ENCODE assay signal across 11 cellular contexts in the genomic region with DNA sequence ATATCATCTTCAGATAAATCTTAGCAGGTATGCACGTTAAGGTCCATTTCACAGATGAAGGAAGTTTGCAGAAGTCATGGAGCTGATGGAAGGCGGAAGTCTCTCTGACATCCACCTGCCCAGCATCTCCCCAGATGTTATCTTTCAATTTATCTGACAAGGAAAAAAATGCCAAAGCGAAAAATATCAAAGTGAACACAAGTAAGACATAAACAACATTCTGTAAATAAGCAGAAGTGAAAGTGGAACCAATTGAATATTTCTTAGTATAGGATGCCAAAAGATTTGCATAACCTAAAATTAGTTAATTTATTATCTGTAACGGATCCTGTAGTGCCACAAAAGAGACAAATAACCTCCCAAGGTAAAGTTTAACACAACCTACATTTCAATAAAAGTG.
DNase-seq lines count a peak whose midpoint lies in the region; ATAC-seq, FAIRE-seq and TF ChIP-seq lines count a peak whose summit lies in the region.
"Had no signal": no experiment of that assay in that cellular context is flagged by ENCODE, and none has a peak within 500 bp of the region (broad histone marks: within the 10 kb centered on the region; RNA-seq: fewer than 3 reads in every experiment).

No MANE protein-coding gene starts in this region.

- ATAC-seq in GM19324 (IDR thresholded peaks at IDR 0.05; ENCODE audit: low FRiP score, unreplicated experiment) (peak; percentile 94), HG02678 (IDR thresholded peaks at IDR 0.05; ENCODE audit: unreplicated experiment) (peak; percentile 96), HG03442 (IDR thresholded peaks at IDR 0.05; ENCODE audit: unreplicated experiment) (peak; percentile 97)

- no peaks in the 10 kb centered on the region for H3K4me1 Mint-ChIP-seq in activated CD4-positive, alpha-beta memory T cell treated with anti-CD3 and anti-CD28 coated beads for 36 hours (ENCODE audit: low read depth)

- TF ChIP-seq CTCF in GM10248 (IDR thresholded peaks at IDR 0.05; ENCODE audit: control extremely low read depth, extremely low read depth, low read depth, missing control alignments) = no peak

- POLR2A ChIA-PET in GM10248 (lab: Yijun Ruan, JAX) = no interaction called here
- POLR2A ChIA-PET in activated CD4-positive, alpha-beta memory T cell treated with anti-CD3 and anti-CD28 coated beads for 36 hours (lab: Charles Lee) = no interaction called here

- FAIRE-seq in urothelium cell line (lab: Jason Lieb, UNC) = no peak

- H3K27ac Mint-ChIP-seq in activated CD4-positive, alpha-beta memory T cell treated with anti-CD3 and anti-CD28 coated beads for 36 hours = no peak overlapping the region

- intact Hi-C loops in activated CD4-positive, alpha-beta memory T cell treated with anti-CD3 and anti-CD28 coated beads for 36 hours (cut with micrococcal nuclease) = no loop called here
- intact Hi-C loops in cardiac septum (cut with DNase I) = no loop called here

- H3K9me3 Mint-ChIP-seq in activated CD4-positive, alpha-beta memory T cell treated with anti-CD3 and anti-CD28 coated beads for 36 hours = no peaks in the 10 kb centered on the region

- CTCF ChIA-PET in GM10248 (lab: Yijun Ruan, JAX) = interaction anchor here (0.7 kb wide), 1 partner anchor 12 kb away, joined by 4 read pairs; no protein-coding TSS in a partner anchor
- CTCF ChIA-PET in activated CD4-positive, alpha-beta memory T cell treated with anti-CD3 and anti-CD28 coated beads for 36 hours (lab: Charles Lee) = no interaction called here

- no peaks in the 10 kb centered on the region for H3K36me3 Mint-ChIP-seq in activated CD4-positive, alpha-beta memory T cell treated with anti-CD3 and anti-CD28 coated beads for 36 hours

- H3K4me3 Mint-ChIP-seq in activated CD4-positive, alpha-beta memory T cell treated with anti-CD3 and anti-CD28 coated beads for 36 hours = no peak overlapping the region

- no peaks in the 10 kb centered on the region for H3K27me3 Mint-ChIP-seq in activated CD4-positive, alpha-beta memory T cell treated with anti-CD3 and anti-CD28 coated beads for 36 hours

- DNase-seq in GM10248 (ENCODE audit: extremely low spot score) = peak; percentile 48
- DNase-seq in activated CD4-positive, alpha-beta memory T cell treated with anti-CD3 and anti-CD28 coated beads for 36 hours = no peak
- no peak for DNase-seq in urothelium cell line (ENCODE audit: low spot score)
- no peak for DNase-seq in cardiac septum (ENCODE audit: low spot score)
- no peak for DNase-seq in central memory CD4-positive, alpha-beta T cell
- DNase-seq: activated naive CD4-positive, alpha-beta T cell treated with Interleukin-2 at 50 U/mL for 16 hours; GDM1; NCI-H2081 treated with DMSO at 0.1 percent for 48 hours had no signal
